8 cellular contexts compared by ENCODE assay signal in the genomic region with DNA sequence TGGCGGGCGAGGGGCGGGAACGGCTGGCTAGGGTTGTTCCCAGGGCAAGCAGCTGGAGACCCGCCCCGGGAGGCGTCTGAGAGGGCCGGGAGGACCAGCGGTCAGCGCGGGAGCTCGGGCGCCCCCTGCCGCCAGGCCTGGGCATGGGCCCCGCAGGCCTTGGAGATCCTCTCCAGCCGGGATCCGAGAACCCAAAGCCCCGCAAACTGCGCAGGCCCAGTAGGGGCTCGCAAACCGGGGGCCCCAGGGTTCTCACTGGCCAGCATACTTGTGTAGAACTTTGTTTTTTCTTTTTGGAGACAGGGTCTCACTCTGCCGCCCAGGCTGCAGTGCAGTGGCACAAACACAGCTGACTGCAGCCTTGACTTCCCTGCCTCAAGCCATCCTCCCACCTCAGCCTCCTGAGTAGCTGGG. TPM values are rescaled to one million over a fixed set of nuclear protein-coding genes. Genes with fewer than 3 reads are reported as not detected.
DNase-seq lines count a peak whose midpoint lies in the region; ATAC-seq and TF ChIP-seq lines count a peak whose summit lies in the region.

No MANE protein-coding gene starts in this region.

- TF ChIP-seq CTCF in psoas muscle (IDR thresholded peaks at IDR 0.05) = peak; percentile 87

- no peaks in the 10 kb centered on the region for H3K9me3 ChIP-seq in psoas muscle

- peak overlapping the region; percentile 48 for H3K4me3 ChIP-seq in psoas muscle

- WGBS in psoas muscle, 3 donors = 2 to 8% (median 4%) methylated on average over 16 to 22 of the region's 22 CpGs

- peaks cover 0 to 5% (median 0%) of the 10 kb centered on the region in 3 donors for H3K27me3 ChIP-seq in psoas muscle (ENCODE audit: insufficient read depth in 3 of 3, low read length in 2 of 3)

- H3K27ac ChIP-seq in psoas muscle = no peak overlapping the region

- H3K4me1 ChIP-seq in psoas muscle = no peaks in the 10 kb centered on the region

- ATAC-seq in HG03139 (IDR thresholded peaks at IDR 0.05; ENCODE audit: unreplicated experiment) (peak; percentile 60), Right ventricle myocardium superior (ENCODE audit: poor library complexity) (peak; percentile 96), psoas muscle (peak; percentile 81 to 96 (median 92)), GM21423 (IDR thresholded peaks at IDR 0.05; ENCODE audit: unreplicated experiment) (no peak)

- no peaks in the 10 kb centered on the region for H3K36me3 ChIP-seq in psoas muscle (ENCODE audit: insufficient read depth in 1 of 2, low read depth in 1 of 2)

- DNase-seq in COLO668 (lab: John Stamatoyannopoulos, UW; ENCODE audit: unreplicated experiment) (peak; percentile 6), Right ventricle myocardium superior (peak; percentile 84), psoas muscle (peak; percentile 78 to 84), DMS114 treated with DMSO at 0.1 percent for 48 hours (lab: John Stamatoyannopoulos, UW; ENCODE audit: unreplicated experiment) (no peak), NK-92 (lab: John Stamatoyannopoulos, UW; ENCODE audit: unreplicated experiment) (no peak)
- peak; percentile 67 for DNase-seq in activated CD8-positive, alpha-beta memory T cell treated with anti-CD3 and anti-CD28 coated beads for 24 hours

- intact Hi-C loops in Right ventricle myocardium superior (cut with DNase I) = no loop called here
- intact Hi-C loops in psoas muscle (cut with DNase I) = loop anchor here in 1 of 2 donors (2.0 kb wide), 1 partner anchor 466 kb away; no protein-coding TSS in a partner anchor

RNA-seq across cellular contexts. Expression of gene ZNF423, which starts 20.8 kb away (rescaled TPM):
- total RNA-seq in Right ventricle myocardium superior = 8.4 TPM
- 10 to 100 TPM; 14.4 to 30.7 (median 20.6) TPM for total RNA-seq in psoas muscle
- polyA plus RNA-seq in psoas muscle = 1 to 10 TPM; 2.3 to 5.4 (median 4.4) TPM

Comparison
In these comparisons a context has a peak if more than half of its experiments do, and no peak if none do; other contexts are left out.
1. DNase-seq: peak in COLO668 (single experiment), activated CD8-positive, alpha-beta memory T cell treated with anti-CD3 and anti-CD28 coated beads for 24 hours (single experiment), Right ventricle myocardium superior (single experiment) and psoas muscle (2 of 2); none in DMS114 treated with DMSO at 0.1 percent for 48 hours (single experiment) and NK-92 (single experiment).